ENCODE assay signal across 29 cellular contexts in the genomic region with DNA sequence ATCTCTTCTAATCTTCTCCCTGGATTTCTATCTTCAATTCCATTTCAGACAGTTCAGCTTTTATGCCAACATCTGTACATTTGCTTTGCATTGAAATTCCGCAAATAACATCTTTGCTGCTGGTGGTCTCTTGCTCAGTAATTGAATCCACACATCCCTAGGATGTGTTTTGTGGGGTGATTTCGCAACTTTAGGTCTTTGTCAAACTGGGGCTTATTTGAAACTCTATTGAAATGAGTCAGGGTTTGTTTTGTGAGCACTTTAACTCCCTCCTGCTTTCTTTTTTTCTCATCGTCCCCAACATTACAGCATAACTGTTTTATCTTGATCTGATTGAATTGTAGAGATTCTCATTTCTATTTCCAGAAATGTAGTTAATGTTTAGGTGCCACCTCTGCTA.
A peak's percentile ranks its signal among the peaks of the same experiment; 100 is the strongest.
DNase-seq lines count a peak whose midpoint lies in the region; ATAC-seq, FAIRE-seq and TF ChIP-seq lines count a peak whose summit lies in the region.
"Had no signal": no experiment of that assay in that cellular context is flagged by ENCODE, and none has a peak within 500 bp of the region (broad histone marks: within the 10 kb centered on the region; RNA-seq: fewer than 3 reads in every experiment).

No MANE protein-coding gene starts in this region.

- H3K56ac ChIP-seq in H1 (replicated peaks; ENCODE audit: insufficient read length, low read depth, low read length) = no peak overlapping the region

- H3K9me3 Mint-ChIP-seq in GM23338 = 0 out of 3 replicates have a peak, but pooled peaks cover 3% of the 10 kb centered on the region
- H3K9me3 Mint-ChIP-seq: activated T-helper 2 cell treated with anti-CD3 and anti-CD28 coated beads, Interferon-gamma antibody, Interleukin-2, Interleukin-4, amounts not matched to agents 10 μg/mL and 5 μg/mL and 100 μg/mL, durations not matched to agents 14 hours and 24 hours and 36 hours; dendritic cell treated with granulocyte-macrophage colony-stimulating factor and Interleukin-4, amounts not matched to agents 40 ng/mL and 50 ng/mL, for 4 days had no signal

- peaks cover 29% of the 10 kb centered on the region for H3K4me1 Mint-ChIP-seq in GM23338
- H3K4me1 Mint-ChIP-seq: CD4-positive, CD25-positive, alpha-beta regulatory T cell; nephron had no signal

- WGBS in H1 (ENCODE audit: extremely low coverage in 1 of 2, insufficient coverage in 1 of 2, insufficient read length in 1 of 2, insufficient replicate concordance in 2 of 2, low coverage in 1 of 2, low lambda C conversion rate in 2 of 2, missing lambda C conversion rate in 1 of 2), 2 experiments = 39% methylated on average over 3 of the region's 3 CpGs; no CpG with 5 or more reads in 1 of the 2 experiments

- CTCF ChIA-PET in H1 (lab: Charles Lee; ENCODE audit: partially characterized antibody) (no interaction called here), GM10248 (lab: Yijun Ruan, JAX) (no interaction called here)

- H2BK12ac ChIP-seq in H1 (ENCODE audit: low read depth, low read length) = no peak overlapping the region

- no peak overlapping the region for H3K4me3 Mint-ChIP-seq in GM23338
- H3K4me3 Mint-ChIP-seq: activated CD8-positive, alpha-beta T cell treated with anti-CD3 and anti-CD28 coated beads, Interleukin-2, amount 10 ng/mL, durations not matched to agents 7 days and 5 days; CD4-positive, CD25-positive, alpha-beta regulatory T cell; dendritic cell treated with granulocyte-macrophage colony-stimulating factor and Interleukin-4, amounts not matched to agents 40 ng/mL and 50 ng/mL, for 4 days; nephron had no signal

- TF ChIP-seq RAD21 in H1 (IDR thresholded peaks at IDR 0.05 in 1 of 2, conservative IDR thresholded peaks at IDR 0.05 in 1 of 2; ENCODE audit: low read depth in 2 of 2, low read length in 2 of 2) = no peak

- H3K4me2 ChIP-seq in GM23338 (peak overlapping the region; percentile 40; the same call in 1 of the 2 replicates), H1 (ENCODE audit: insufficient read depth in 1 of 2, low read depth in 2 of 2, low read length in 2 of 2) (peak overlapping the region in 1 of 2 experiments; percentile 24; a peak in 1 of 4 replicates)

- TF ChIP-seq EP300 in H1 (IDR thresholded peaks at IDR 0.05; ENCODE audit: borderline replicate concordance in 1 of 2, low read depth in 2 of 2, low read length in 2 of 2) = no peak

- ATAC-seq in GM23338 = peak; percentile 44
- ATAC-seq: activated CD8-positive, alpha-beta T cell treated with anti-CD3 and anti-CD28 coated beads, Interleukin-2, amount 10 ng/mL, durations not matched to agents 7 days and 5 days; gastrocnemius medialis; stimulated activated naive CD8-positive, alpha-beta T cell treated with anti-CD3 and anti-CD28 coated beads, Interleukin-15, Interleukin-2, amounts not matched to agents 100 U/mL and 50 U/mL, for 24 hours had no signal

- no peak overlapping the region for H3K4ac ChIP-seq in H1 (replicated peaks; ENCODE audit: insufficient read length, low read depth, low read length)

- H3K9me3 ChIP-seq in adipocyte (ENCODE audit: control insufficient read depth, low read length) = no peaks in the 10 kb centered on the region
- H3K9me3 ChIP-seq in H1 (ENCODE audit: insufficient read depth in 2 of 2, low read depth in 1 of 2, low read length in 1 of 2) = peaks cover 0 to 3% of the 10 kb centered on the region in 2 experiments; a peak in 1 of 4 replicates
- H3K9me3 ChIP-seq: gastrocnemius medialis had no signal

- no peak for FAIRE-seq in H1 (lab: Jason Lieb, UNC)
- FAIRE-seq: GM19239, H54, small intestine had no signal

- no peak overlapping the region for H2BK15ac ChIP-seq in H1 (ENCODE audit: low read length)

- no peaks in the 10 kb centered on the region for H3K23me2 ChIP-seq in H1 (ENCODE audit: low read depth, low read length)

- no peak overlapping the region for H3K9ac ChIP-seq in adipocyte (ENCODE audit: low read length)
- no peak overlapping the region for H3K9ac ChIP-seq in H1 (replicated peaks in 1 of 4; ENCODE audit: extremely low read depth in 1 of 4, low read depth in 3 of 4, low read length in 3 of 4)

- no peak overlapping the region for H3K23ac ChIP-seq in H1 (ENCODE audit: insufficient read length)

- no peak overlapping the region for H4K91ac ChIP-seq in H1 (replicated peaks; ENCODE audit: insufficient read length, low read length)

- no peak overlapping the region for H2BK120ac ChIP-seq in H1 (replicated peaks; ENCODE audit: low read depth, low read length)

- H3K79me2 ChIP-seq in GM23338 (replicated peaks; ENCODE audit: insufficient read depth) (no peaks in the 10 kb centered on the region), H1 (ENCODE audit: control insufficient read depth in 1 of 2, insufficient read depth in 2 of 2, low read length in 2 of 2) (no peaks in the 10 kb centered on the region)

- no peak overlapping the region for H2AFZ ChIP-seq in GM23338
- H2AFZ ChIP-seq in H1 (ENCODE audit: low read length) = no peak overlapping the region

- H4K20me1 ChIP-seq in GM23338 (replicated peaks; ENCODE audit: insufficient read depth) (no peaks in the 10 kb centered on the region), H1 (replicated peaks in 1 of 2; ENCODE audit: control insufficient read depth in 1 of 2, insufficient read depth in 2 of 2, low read length in 2 of 2) (no peaks in the 10 kb centered on the region)

- no peak overlapping the region for H3K14ac ChIP-seq in H1 (ENCODE audit: insufficient read length)

- H3K36me3 ChIP-seq in GM23338 (ENCODE audit: insufficient read depth) (no peaks in the 10 kb centered on the region), adipocyte (ENCODE audit: control insufficient read depth, insufficient read depth, low read length, severe bottlenecking) (no peaks in the 10 kb centered on the region), H1 (ENCODE audit: control insufficient read depth in 2 of 4, insufficient read depth in 4 of 4, low read length in 3 of 4) (no peaks in the 10 kb centered on the region)
- H3K36me3 ChIP-seq: gastrocnemius medialis had no signal

- no peak overlapping the region for H2AK5ac ChIP-seq in H1 (ENCODE audit: low read depth, low read length)

- H2BK20ac ChIP-seq in H1 (ENCODE audit: low read length) = no peak overlapping the region

- no peaks in the 10 kb centered on the region; the same call in 2 of the 3 replicates for H3K36me3 Mint-ChIP-seq in GM23338 (ENCODE audit: low read depth)
- H3K36me3 Mint-ChIP-seq: CD4-positive, CD25-positive, alpha-beta regulatory T cell had no signal

- H4K5ac ChIP-seq in H1 (ENCODE audit: insufficient read length, low read depth, low read length) = no peak overlapping the region

- H3K9me2 ChIP-seq in GM23338 (ENCODE audit: insufficient read depth) = no peaks in the 10 kb centered on the region

- H3K18ac ChIP-seq in H1 (ENCODE audit: extremely low read depth, low read length) = no peak overlapping the region

- H3K27ac Mint-ChIP-seq in GM23338 = no peak overlapping the region
- H3K27ac Mint-ChIP-seq: activated CD8-positive, alpha-beta T cell treated with anti-CD3 and anti-CD28 coated beads, Interleukin-2, amount 10 ng/mL, durations not matched to agents 7 days and 5 days; activated T-helper 2 cell treated with anti-CD3 and anti-CD28 coated beads, Interferon-gamma antibody, Interleukin-2, Interleukin-4, amounts not matched to agents 10 μg/mL and 5 μg/mL and 100 μg/mL, durations not matched to agents 14 hours and 24 hours and 36 hours; CD4-positive, CD25-positive, alpha-beta regulatory T cell; dendritic cell treated with granulocyte-macrophage colony-stimulating factor and Interleukin-4, amounts not matched to agents 40 ng/mL and 50 ng/mL, for 4 days; nephron had no signal

- TF ChIP-seq CTCF in GM23338 (conservative IDR thresholded peaks at IDR 0.05; ENCODE audit: low read depth in 2 of 2) (no peak), H1 (IDR thresholded peaks at IDR 0.05; ENCODE audit: control extremely low read depth in 1 of 3, insufficient read depth in 1 of 3, low read depth in 1 of 3, low read length in 3 of 3) (no peak), GM10248 (IDR thresholded peaks at IDR 0.05; ENCODE audit: control extremely low read depth, extremely low read depth, low read depth, missing control alignments) (no peak)

- no peaks in the 10 kb centered on the region for H3F3A ChIP-seq in GM23338 (replicated peaks; ENCODE audit: low read depth)

- H2BK5ac ChIP-seq in H1 (ENCODE audit: low read depth, low read length) = no peak overlapping the region

- no peaks in the 10 kb centered on the region for H3K27me3 Mint-ChIP-seq in GM23338 (ENCODE audit: insufficient read depth, low read depth, poor library complexity)
- H3K27me3 Mint-ChIP-seq: CD4-positive, CD25-positive, alpha-beta regulatory T cell; dendritic cell treated with granulocyte-macrophage colony-stimulating factor and Interleukin-4, amounts not matched to agents 40 ng/mL and 50 ng/mL, for 4 days had no signal

- H3K4me3 ChIP-seq in GM23338 (no peak overlapping the region), adipocyte (ENCODE audit: low read length) (no peak overlapping the region), H1 (ENCODE audit: extremely low read depth in 1 of 4, insufficient read depth in 2 of 4, low read depth in 3 of 4, low read length in 4 of 4) (no peak overlapping the region)
- H3K4me3 ChIP-seq: gastrocnemius medialis, lung had no signal

- H3K79me1 ChIP-seq in H1 (ENCODE audit: low read depth, low read length) = no peaks in the 10 kb centered on the region

- H3K4me1 ChIP-seq in GM23338 (ENCODE audit: insufficient read depth) = peaks cover 23% of the 10 kb centered on the region
- peaks cover 2% of the 10 kb centered on the region for H3K4me1 ChIP-seq in adipocyte (ENCODE audit: control insufficient read depth, insufficient read depth, low read length)
- peaks cover 0 to 14% (median 4%) of the 10 kb centered on the region in 4 experiments; a peak in 4 of 7 replicates for H3K4me1 ChIP-seq in H1 (replicated peaks in 1 of 4; ENCODE audit: control insufficient read depth in 3 of 4, insufficient read depth in 4 of 4, low read length in 3 of 4)
- H3K4me1 ChIP-seq: gastrocnemius medialis had no signal

- no peak for DNase-seq in GM23338 (ENCODE audit: low spot score)
- DNase-seq in adipocyte (ENCODE audit: low read depth) = peak; percentile 62
- DNase-seq in H1 (ENCODE audit: low read depth in 1 of 2, low spot score in 2 of 2) = no peak
- peak; percentile 15 for DNase-seq in renal cortical epithelial cell (ENCODE audit: low read depth)
- no peak for DNase-seq in GM10248 (ENCODE audit: extremely low spot score)
- DNase-seq in NOMO-1 treated with DMSO at 0.1 percent for 48 hours (lab: John Stamatoyannopoulos, UW; ENCODE audit: unreplicated experiment) = no peak
- DNase-seq in midbrain (lab: John Stamatoyannopoulos, UW) = no peak
- DNase-seq in DMS153 treated with DMSO at 0.1 percent for 48 hours (lab: John Stamatoyannopoulos, UW; ENCODE audit: unreplicated experiment) = no peak
- DNase-seq: activated CD8-positive, alpha-beta T cell treated with anti-CD3 and anti-CD28 coated beads, Interleukin-2, amount 10 ng/mL, durations not matched to agents 7 days and 5 days; activated naive CD4-positive, alpha-beta T cell treated with anti-CD3 and anti-CD28 coated beads, Interleukin-2, amount 50 U/mL, for 16 hours; Calu3; CD4-positive, CD25-positive, alpha-beta regulatory T cell; central memory CD4-positive, alpha-beta T cell; DMS79 treated with DMSO at 0.1 percent for 48 hours; erythroblast; gastrocnemius medialis; NCI-H1092 treated with DMSO at 0.1 percent for 48 hours; NCI-H1694 treated with DMSO at 0.1 percent for 48 hours; NCI-H446 treated with DMSO at 0.1 percent for 48 hours; NCI-H774; stimulated activated naive CD8-positive, alpha-beta T cell treated with anti-CD3 and anti-CD28 coated beads, Interleukin-15, Interleukin-2, amounts not matched to agents 100 U/mL and 50 U/mL, for 24 hours; SW 1271 had no signal

- POLR2A ChIA-PET in H1 (lab: Charles Lee; ENCODE audit: partially characterized antibody) (no interaction called here), GM10248 (lab: Yijun Ruan, JAX) (no interaction called here)

- H3K27ac ChIP-seq in GM23338 (ENCODE audit: low read depth) = no peak overlapping the region
- no peak overlapping the region for H3K27ac ChIP-seq in H1 (ENCODE audit: low read depth, low read length)
- H3K27ac ChIP-seq: gastrocnemius medialis had no signal

- TF ChIP-seq POLR2A in H1 (IDR thresholded peaks at IDR 0.05; ENCODE audit: control extremely low read depth in 1 of 2, low read depth in 2 of 2, low read length in 2 of 2) = no peak

- no peak overlapping the region for H4K8ac ChIP-seq in H1 (ENCODE audit: extremely low read depth, insufficient read depth, low read length)

- H3K27me3 ChIP-seq in GM23338 (ENCODE audit: insufficient read depth) (no peaks in the 10 kb centered on the region), adipocyte (replicated peaks; ENCODE audit: control insufficient read depth, insufficient read depth, low read length) (no peaks in the 10 kb centered on the region), H1 (replicated peaks in 1 of 4; ENCODE audit: control insufficient read depth in 3 of 4, extremely low read depth in 1 of 4, insufficient read depth in 3 of 4, low read length in 3 of 4) (no peaks in the 10 kb centered on the region)
- H3K27me3 ChIP-seq: gastrocnemius medialis had no signal

Comparison
In these comparisons a context has a peak if more than half of its experiments do, and no peak if none do; other contexts are left out.
1. DNase-seq: peak in adipocyte (single experiment) and renal cortical epithelial cell (single experiment); none in GM23338 (single experiment), H1 (0 of 2), GM10248 (single experiment), NOMO-1 treated with DMSO at 0.1 percent for 48 hours (single experiment), midbrain (single experiment) and DMS153 treated with DMSO at 0.1 percent for 48 hours (single experiment).